In the genomic region with DNA sequence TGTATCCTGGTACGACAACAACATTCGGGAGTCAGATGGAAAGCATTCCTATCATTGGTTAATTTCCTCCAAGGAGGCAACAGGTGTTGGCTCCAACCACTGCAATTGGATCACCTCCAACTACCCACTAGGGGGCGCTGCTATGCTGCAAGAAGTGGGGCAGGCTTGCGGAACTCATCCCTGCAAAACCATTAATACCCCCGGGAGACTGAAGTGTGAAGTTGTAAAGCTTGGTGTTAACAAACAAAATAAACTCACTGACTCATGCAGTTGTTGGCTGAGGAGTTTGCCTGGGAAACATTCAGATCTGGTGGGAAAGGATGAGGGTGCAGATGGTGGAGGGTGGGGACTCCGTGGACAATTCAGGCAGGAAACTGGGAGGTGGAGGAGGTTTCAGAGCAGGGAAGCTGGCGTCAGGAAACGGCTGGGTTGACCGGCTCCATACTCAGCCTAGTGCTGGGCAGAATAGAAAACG, we compare ENCODE assay signal across 9 cellular contexts.
DNase-seq lines count a peak whose midpoint lies in the region; ATAC-seq and TF ChIP-seq lines count a peak whose summit lies in the region.
"Had no signal": no experiment of that assay in that cellular context is flagged by ENCODE, and none has a peak within 500 bp of the region (broad histone marks: within the 10 kb centered on the region; RNA-seq: fewer than 3 reads in every experiment).

No MANE protein-coding gene starts in this region.

- H3K9me2 ChIP-seq in GM23248 (ENCODE audit: insufficient read depth) = no peaks in the 10 kb centered on the region

- peaks cover 11% of the 10 kb centered on the region for H3K4me1 Mint-ChIP-seq in nephron progenitor cell

- no peak for TF ChIP-seq EP300 in suprapubic skin (IDR thresholded peaks at IDR 0.05)

- H3K27me3 ChIP-seq in GM23248 (replicated peaks; ENCODE audit: insufficient read depth) = no peaks in the 10 kb centered on the region
- H3K27me3 ChIP-seq in suprapubic skin = peaks cover 23% of the 10 kb centered on the region

- H3K27ac ChIP-seq in GM23248 = no peak overlapping the region
- H3K27ac ChIP-seq in suprapubic skin = no peak overlapping the region

- H3K79me2 ChIP-seq in GM23248 (ENCODE audit: insufficient read depth) = no peaks in the 10 kb centered on the region

- no peaks in the 10 kb centered on the region for H3K9me3 Mint-ChIP-seq in nephron progenitor cell

- H3K4me2 ChIP-seq in GM23248 (ENCODE audit: unreplicated experiment) = no peak overlapping the region

- TF ChIP-seq CTCF in fibroblast of mammary gland (conservative IDR thresholded peaks at IDR 0.05; ENCODE audit: control insufficient read depth, insufficient read depth, low read depth, low read length) (peak; percentile 81), nephron progenitor cell (IDR thresholded peaks at IDR 0.05) (peak; percentile 93), suprapubic skin (IDR thresholded peaks at IDR 0.05) (peak; percentile 46 to 56)

- H3K27me3 Mint-ChIP-seq in nephron progenitor cell (ENCODE audit: low read depth, poor library complexity) = peaks cover 15% of the 10 kb centered on the region

- H2AFZ ChIP-seq in GM23248 = no peak overlapping the region

- H3K4me1 ChIP-seq in GM23248 (ENCODE audit: insufficient read depth) (no peaks in the 10 kb centered on the region), suprapubic skin (peaks cover 4% of the 10 kb centered on the region)

- H3K36me3 ChIP-seq in GM23248 (ENCODE audit: low read depth) (no peaks in the 10 kb centered on the region), suprapubic skin (no peaks in the 10 kb centered on the region)

- ATAC-seq in GM21825 (IDR thresholded peaks at IDR 0.05; ENCODE audit: unreplicated experiment) = no peak

- no peak overlapping the region for H3K4me3 Mint-ChIP-seq in nephron progenitor cell

- DNase-seq in AML-193 (lab: John Stamatoyannopoulos, UW) = peak; percentile 29 to 54
- peak; percentile 51 for DNase-seq in GM23248
- DNase-seq in NCI-H69 (lab: John Stamatoyannopoulos, UW) = peak; percentile 86
- DNase-seq in activated CD8-positive, alpha-beta memory T cell treated with anti-CD3 and anti-CD28 coated beads, Interleukin-2, amount 50 U/mL, for 48 hours = peak; percentile 85
- DNase-seq in fibroblast of mammary gland (ENCODE audit: low read depth) = peak; percentile 68
- DNase-seq in nephron progenitor cell = peak; percentile 90
- DNase-seq in suprapubic skin (ENCODE audit: low spot score in 2 of 2) = peak; percentile 71 to 81

- H3K4me3 ChIP-seq in GM23248 (no peak overlapping the region), fibroblast of mammary gland (ENCODE audit: control insufficient read depth, low read depth, low read length) (no peak overlapping the region), suprapubic skin (no peak overlapping the region)
- H3K4me3 ChIP-seq: skin epidermis had no signal

- H3F3A ChIP-seq in GM23248 (ENCODE audit: insufficient read depth) = no peaks in the 10 kb centered on the region

- H3K9me3 ChIP-seq in GM23248 (ENCODE audit: low read depth) (no peaks in the 10 kb centered on the region), suprapubic skin (no peaks in the 10 kb centered on the region)

- H3K36me3 Mint-ChIP-seq in nephron progenitor cell (ENCODE audit: low read depth) = no peaks in the 10 kb centered on the region

- TF ChIP-seq POLR2A in suprapubic skin (IDR thresholded peaks at IDR 0.05) = no peak

- H4K20me1 ChIP-seq in GM23248 (ENCODE audit: insufficient read depth) = no peaks in the 10 kb centered on the region

- H3K27ac Mint-ChIP-seq in nephron progenitor cell = no peak overlapping the region

- H3K9ac ChIP-seq in GM23248 = no peak overlapping the region

- in situ Hi-C loops in GM23248 (cut with MboI) = loop anchor here (10.0 kb wide), 1 partner anchor 56 kb away; no protein-coding TSS in a partner anchor

- WGBS in GM23248 (ENCODE audit: low coverage in 1 of 2, low lambda C conversion rate in 2 of 2, missing lambda C conversion rate in 2 of 2), 2 experiments = 13 to 19% methylated on average over 9 to 10 of the region's 10 CpGs
- 6% methylated on average over 10 of the region's 10 CpGs for WGBS in suprapubic skin
